ENCODE assay signal across 1 cellular context in the genomic region with DNA sequence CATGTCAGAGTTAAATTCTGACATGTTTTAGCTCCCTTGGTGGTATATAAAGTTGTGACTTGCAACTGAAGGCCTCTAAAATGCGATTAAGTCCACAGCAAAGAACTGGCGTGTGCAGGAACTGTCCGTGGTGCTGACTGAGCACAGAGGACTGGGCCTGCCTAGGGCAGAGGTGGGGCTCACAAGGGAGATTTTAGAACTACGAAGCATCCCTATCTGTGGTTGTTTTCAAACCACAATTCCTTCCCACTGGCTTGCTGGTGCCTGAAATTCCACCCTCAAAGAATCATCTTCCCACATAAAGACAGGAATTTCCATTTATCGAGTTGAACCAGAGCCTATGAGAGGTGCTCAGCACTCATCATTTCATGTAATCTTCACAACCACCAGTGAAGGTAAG.
A peak's percentile ranks its signal among the peaks of the same experiment; 100 is the strongest.
TF ChIP-seq lines count a peak whose summit lies in the region.

No MANE protein-coding gene starts in this region.

TF ChIP-seq in WTC11, 78 proteins besides CTCF, POLR2A, EP300 and RAD21 (continued from another document and continues in another):
- TF ChIP-seq, protein P1, sequence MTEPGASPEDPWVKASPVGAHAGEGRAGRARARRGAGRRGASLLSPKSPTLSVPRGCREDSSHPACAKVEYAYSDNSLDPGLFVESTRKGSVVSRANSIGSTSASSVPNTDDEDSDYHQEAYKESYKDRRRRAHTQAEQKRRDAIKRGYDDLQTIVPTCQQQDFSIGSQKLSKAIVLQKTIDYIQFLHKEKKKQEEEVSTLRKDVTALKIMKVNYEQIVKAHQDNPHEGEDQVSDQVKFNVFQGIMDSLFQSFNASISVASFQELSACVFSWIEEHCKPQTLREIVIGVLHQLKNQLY (CRISPR knock-in tag; IDR thresholded peaks at IDR 0.05) = 0 out of 2 replicates have a peak, but pooled peaks have one; percentile 46
- 0 out of 2 replicates have a peak, but pooled peaks have one; percentile 61 for TF ChIP-seq SMAD4 (CRISPR knock-in tag; IDR thresholded peaks at IDR 0.05)
- no peak for TF ChIP-seq ZNF121 (CRISPR knock-in tag; IDR thresholded peaks at IDR 0.05)
- no peak for TF ChIP-seq ELF4 (CRISPR knock-in tag; IDR thresholded peaks at IDR 0.05; ENCODE audit: low read depth)
- no peak for TF ChIP-seq EMX1 (CRISPR knock-in tag; IDR thresholded peaks at IDR 0.05)
- TF ChIP-seq RELA (CRISPR knock-in tag; IDR thresholded peaks at IDR 0.05; ENCODE audit: borderline replicate concordance) = no peak
- TF ChIP-seq, protein P2, sequence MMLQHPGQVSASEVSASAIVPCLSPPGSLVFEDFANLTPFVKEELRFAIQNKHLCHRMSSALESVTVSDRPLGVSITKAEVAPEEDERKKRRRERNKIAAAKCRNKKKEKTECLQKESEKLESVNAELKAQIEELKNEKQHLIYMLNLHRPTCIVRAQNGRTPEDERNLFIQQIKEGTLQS (CRISPR knock-in tag; conservative IDR thresholded peaks at IDR 0.05) = no peak
- TF ChIP-seq GTF2I (CRISPR knock-in tag; conservative IDR thresholded peaks at IDR 0.05) = no peak
- TF ChIP-seq OVOL2 (CRISPR knock-in tag; IDR thresholded peaks at IDR 0.05; ENCODE audit: borderline replicate concordance) = no peak
- TF ChIP-seq, protein P3, sequence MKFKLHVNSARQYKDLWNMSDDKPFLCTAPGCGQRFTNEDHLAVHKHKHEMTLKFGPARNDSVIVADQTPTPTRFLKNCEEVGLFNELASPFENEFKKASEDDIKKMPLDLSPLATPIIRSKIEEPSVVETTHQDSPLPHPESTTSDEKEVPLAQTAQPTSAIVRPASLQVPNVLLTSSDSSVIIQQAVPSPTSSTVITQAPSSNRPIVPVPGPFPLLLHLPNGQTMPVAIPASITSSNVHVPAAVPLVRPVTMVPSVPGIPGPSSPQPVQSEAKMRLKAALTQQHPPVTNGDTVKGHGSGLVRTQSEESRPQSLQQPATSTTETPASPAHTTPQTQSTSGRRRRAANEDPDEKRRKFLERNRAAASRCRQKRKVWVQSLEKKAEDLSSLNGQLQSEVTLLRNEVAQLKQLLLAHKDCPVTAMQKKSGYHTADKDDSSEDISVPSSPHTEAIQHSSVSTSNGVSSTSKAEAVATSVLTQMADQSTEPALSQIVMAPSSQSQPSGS (CRISPR knock-in tag; IDR thresholded peaks at IDR 0.05; ENCODE audit: borderline replicate concordance, low read depth) = no peak
- TF ChIP-seq RORB (CRISPR knock-in tag; IDR thresholded peaks at IDR 0.05) = no peak
- TF ChIP-seq, protein P4, sequence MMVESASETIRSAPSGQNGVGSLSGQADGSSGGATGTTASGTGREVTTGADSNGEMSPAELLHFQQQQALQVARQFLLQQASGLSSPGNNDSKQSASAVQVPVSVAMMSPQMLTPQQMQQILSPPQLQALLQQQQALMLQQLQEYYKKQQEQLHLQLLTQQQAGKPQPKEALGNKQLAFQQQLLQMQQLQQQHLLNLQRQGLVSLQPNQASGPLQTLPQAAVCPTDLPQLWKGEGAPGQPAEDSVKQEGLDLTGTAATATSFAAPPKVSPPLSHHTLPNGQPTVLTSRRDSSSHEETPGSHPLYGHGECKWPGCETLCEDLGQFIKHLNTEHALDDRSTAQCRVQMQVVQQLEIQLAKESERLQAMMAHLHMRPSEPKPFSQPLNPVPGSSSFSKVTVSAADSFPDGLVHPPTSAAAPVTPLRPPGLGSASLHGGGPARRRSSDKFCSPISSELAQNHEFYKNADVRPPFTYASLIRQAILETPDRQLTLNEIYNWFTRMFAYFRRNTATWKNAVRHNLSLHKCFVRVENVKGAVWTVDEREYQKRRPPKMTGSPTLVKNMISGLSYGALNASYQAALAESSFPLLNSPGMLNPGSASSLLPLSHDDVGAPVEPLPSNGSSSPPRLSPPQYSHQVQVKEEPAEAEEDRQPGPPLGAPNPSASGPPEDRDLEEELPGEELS (CRISPR knock-in tag; IDR thresholded peaks at IDR 0.05) = no peak; the same call in 1 of the 2 replicates
- TF ChIP-seq TEAD4 (CRISPR knock-in tag; IDR thresholded peaks at IDR 0.05) = no peak
- TF ChIP-seq FOXP1 (CRISPR knock-in tag; IDR thresholded peaks at IDR 0.05; ENCODE audit: borderline replicate concordance) = no peak
- TF ChIP-seq, protein P5, sequence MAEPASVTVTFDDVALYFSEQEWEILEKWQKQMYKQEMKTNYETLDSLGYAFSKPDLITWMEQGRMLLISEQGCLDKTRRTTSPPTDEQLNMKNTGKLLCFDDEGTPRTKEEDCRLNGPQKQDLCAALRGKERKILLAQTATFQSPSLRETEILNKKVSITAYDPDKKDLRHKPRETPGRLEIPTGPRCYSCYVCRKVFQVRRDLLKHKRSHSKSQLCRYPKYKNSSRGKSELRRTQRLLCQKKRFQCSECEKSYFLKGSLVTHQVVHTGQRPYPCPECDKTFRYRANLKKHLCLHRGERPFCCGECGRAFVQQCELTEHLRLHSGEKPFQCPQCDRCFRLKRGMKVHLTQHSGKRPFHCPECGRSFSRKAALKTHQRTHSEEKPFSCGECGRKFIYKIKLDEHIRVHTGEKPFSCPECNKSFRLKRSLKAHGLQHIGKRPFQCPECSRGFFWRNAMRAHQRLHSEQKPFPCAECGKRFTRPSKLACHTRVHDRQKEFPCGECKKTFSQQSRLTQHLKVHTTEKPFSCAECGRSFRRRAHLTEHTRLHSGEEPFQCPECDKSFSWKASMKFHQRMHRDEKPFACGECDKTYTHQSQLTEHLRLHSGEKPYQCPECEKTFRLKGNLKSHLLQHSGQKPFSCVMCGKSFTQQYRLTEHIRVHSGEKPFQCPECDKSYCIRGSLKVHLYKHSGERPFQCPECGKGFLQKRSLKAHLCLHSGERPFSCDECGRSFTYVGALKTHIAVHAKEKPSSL (CRISPR knock-in tag; conservative IDR thresholded peaks at IDR 0.05) = no peak
- TF ChIP-seq FOXK1 (CRISPR knock-in tag; IDR thresholded peaks at IDR 0.05) = 0 out of 2 replicates have a peak, but pooled peaks have one; percentile 20
- TF ChIP-seq, protein P6, sequence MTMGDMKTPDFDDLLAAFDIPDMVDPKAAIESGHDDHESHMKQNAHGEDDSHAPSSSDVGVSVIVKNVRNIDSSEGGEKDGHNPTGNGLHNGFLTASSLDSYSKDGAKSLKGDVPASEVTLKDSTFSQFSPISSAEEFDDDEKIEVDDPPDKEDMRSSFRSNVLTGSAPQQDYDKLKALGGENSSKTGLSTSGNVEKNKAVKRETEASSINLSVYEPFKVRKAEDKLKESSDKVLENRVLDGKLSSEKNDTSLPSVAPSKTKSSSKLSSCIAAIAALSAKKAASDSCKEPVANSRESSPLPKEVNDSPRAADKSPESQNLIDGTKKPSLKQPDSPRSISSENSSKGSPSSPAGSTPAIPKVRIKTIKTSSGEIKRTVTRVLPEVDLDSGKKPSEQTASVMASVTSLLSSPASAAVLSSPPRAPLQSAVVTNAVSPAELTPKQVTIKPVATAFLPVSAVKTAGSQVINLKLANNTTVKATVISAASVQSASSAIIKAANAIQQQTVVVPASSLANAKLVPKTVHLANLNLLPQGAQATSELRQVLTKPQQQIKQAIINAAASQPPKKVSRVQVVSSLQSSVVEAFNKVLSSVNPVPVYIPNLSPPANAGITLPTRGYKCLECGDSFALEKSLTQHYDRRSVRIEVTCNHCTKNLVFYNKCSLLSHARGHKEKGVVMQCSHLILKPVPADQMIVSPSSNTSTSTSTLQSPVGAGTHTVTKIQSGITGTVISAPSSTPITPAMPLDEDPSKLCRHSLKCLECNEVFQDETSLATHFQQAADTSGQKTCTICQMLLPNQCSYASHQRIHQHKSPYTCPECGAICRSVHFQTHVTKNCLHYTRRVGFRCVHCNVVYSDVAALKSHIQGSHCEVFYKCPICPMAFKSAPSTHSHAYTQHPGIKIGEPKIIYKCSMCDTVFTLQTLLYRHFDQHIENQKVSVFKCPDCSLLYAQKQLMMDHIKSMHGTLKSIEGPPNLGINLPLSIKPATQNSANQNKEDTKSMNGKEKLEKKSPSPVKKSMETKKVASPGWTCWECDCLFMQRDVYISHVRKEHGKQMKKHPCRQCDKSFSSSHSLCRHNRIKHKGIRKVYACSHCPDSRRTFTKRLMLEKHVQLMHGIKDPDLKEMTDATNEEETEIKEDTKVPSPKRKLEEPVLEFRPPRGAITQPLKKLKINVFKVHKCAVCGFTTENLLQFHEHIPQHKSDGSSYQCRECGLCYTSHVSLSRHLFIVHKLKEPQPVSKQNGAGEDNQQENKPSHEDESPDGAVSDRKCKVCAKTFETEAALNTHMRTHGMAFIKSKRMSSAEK (CRISPR knock-in tag; IDR thresholded peaks at IDR 0.05; ENCODE audit: borderline replicate concordance) = no peak
- TF ChIP-seq MYBL2 (CRISPR knock-in tag; IDR thresholded peaks at IDR 0.05) = no peak
- no peak for TF ChIP-seq ESRRA (CRISPR knock-in tag; IDR thresholded peaks at IDR 0.05; ENCODE audit: borderline replicate concordance)
- TF ChIP-seq, protein P7, sequence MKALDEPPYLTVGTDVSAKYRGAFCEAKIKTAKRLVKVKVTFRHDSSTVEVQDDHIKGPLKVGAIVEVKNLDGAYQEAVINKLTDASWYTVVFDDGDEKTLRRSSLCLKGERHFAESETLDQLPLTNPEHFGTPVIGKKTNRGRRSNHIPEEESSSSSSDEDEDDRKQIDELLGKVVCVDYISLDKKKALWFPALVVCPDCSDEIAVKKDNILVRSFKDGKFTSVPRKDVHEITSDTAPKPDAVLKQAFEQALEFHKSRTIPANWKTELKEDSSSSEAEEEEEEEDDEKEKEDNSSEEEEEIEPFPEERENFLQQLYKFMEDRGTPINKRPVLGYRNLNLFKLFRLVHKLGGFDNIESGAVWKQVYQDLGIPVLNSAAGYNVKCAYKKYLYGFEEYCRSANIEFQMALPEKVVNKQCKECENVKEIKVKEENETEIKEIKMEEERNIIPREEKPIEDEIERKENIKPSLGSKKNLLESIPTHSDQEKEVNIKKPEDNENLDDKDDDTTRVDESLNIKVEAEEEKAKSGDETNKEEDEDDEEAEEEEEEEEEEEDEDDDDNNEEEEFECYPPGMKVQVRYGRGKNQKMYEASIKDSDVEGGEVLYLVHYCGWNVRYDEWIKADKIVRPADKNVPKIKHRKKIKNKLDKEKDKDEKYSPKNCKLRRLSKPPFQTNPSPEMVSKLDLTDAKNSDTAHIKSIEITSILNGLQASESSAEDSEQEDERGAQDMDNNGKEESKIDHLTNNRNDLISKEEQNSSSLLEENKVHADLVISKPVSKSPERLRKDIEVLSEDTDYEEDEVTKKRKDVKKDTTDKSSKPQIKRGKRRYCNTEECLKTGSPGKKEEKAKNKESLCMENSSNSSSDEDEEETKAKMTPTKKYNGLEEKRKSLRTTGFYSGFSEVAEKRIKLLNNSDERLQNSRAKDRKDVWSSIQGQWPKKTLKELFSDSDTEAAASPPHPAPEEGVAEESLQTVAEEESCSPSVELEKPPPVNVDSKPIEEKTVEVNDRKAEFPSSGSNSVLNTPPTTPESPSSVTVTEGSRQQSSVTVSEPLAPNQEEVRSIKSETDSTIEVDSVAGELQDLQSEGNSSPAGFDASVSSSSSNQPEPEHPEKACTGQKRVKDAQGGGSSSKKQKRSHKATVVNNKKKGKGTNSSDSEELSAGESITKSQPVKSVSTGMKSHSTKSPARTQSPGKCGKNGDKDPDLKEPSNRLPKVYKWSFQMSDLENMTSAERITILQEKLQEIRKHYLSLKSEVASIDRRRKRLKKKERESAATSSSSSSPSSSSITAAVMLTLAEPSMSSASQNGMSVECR (CRISPR knock-in tag; IDR thresholded peaks at IDR 0.05; ENCODE audit: borderline replicate concordance) = peak; percentile 69; the same call in 1 of the 2 replicates
- no peak for TF ChIP-seq ZNF423 (CRISPR knock-in tag; IDR thresholded peaks at IDR 0.05)
- TF ChIP-seq IRF2 (CRISPR knock-in tag; IDR thresholded peaks at IDR 0.05; ENCODE audit: borderline replicate concordance, low read depth) = no peak
- TF ChIP-seq SP1 (CRISPR knock-in tag; conservative IDR thresholded peaks at IDR 0.05) = peak; percentile 39; the same call in 1 of the 2 replicates
- TF ChIP-seq, protein P8, sequence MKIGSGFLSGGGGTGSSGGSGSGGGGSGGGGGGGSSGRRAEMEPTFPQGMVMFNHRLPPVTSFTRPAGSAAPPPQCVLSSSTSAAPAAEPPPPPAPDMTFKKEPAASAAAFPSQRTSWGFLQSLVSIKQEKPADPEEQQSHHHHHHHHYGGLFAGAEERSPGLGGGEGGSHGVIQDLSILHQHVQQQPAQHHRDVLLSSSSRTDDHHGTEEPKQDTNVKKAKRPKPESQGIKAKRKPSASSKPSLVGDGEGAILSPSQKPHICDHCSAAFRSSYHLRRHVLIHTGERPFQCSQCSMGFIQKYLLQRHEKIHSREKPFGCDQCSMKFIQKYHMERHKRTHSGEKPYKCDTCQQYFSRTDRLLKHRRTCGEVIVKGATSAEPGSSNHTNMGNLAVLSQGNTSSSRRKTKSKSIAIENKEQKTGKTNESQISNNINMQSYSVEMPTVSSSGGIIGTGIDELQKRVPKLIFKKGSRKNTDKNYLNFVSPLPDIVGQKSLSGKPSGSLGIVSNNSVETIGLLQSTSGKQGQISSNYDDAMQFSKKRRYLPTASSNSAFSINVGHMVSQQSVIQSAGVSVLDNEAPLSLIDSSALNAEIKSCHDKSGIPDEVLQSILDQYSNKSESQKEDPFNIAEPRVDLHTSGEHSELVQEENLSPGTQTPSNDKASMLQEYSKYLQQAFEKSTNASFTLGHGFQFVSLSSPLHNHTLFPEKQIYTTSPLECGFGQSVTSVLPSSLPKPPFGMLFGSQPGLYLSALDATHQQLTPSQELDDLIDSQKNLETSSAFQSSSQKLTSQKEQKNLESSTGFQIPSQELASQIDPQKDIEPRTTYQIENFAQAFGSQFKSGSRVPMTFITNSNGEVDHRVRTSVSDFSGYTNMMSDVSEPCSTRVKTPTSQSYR (CRISPR knock-in tag; IDR thresholded peaks at IDR 0.05) = no peak
- no peak for TF ChIP-seq ZNF416 (CRISPR knock-in tag; IDR thresholded peaks at IDR 0.05)
- TF ChIP-seq CBFB (CRISPR knock-in tag; IDR thresholded peaks at IDR 0.05; ENCODE audit: low read depth) = no peak
- TF ChIP-seq ZNF138 (CRISPR knock-in tag; conservative IDR thresholded peaks at IDR 0.05) = no peak
- no peak for TF ChIP-seq TCF7 (CRISPR knock-in tag; IDR thresholded peaks at IDR 0.05; ENCODE audit: low read depth)
- TF ChIP-seq SMAD3 (CRISPR knock-in tag; IDR thresholded peaks at IDR 0.05; ENCODE audit: borderline replicate concordance) = no peak
- TF ChIP-seq ATF1 (CRISPR knock-in tag; IDR thresholded peaks at IDR 0.05) = no peak
- TF ChIP-seq, protein P9, sequence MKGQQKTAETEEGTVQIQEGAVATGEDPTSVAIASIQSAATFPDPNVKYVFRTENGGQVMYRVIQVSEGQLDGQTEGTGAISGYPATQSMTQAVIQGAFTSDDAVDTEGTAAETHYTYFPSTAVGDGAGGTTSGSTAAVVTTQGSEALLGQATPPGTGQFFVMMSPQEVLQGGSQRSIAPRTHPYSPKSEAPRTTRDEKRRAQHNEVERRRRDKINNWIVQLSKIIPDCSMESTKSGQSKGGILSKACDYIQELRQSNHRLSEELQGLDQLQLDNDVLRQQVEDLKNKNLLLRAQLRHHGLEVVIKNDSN (CRISPR knock-in tag; IDR thresholded peaks at IDR 0.05) = peak; percentile 47; the same call in 1 of the 2 replicates
- peak; percentile 79; the same call in 1 of the 2 replicates for TF ChIP-seq JUN (CRISPR knock-in tag; IDR thresholded peaks at IDR 0.05)
- peak; percentile 90 for TF ChIP-seq ZNF232 (CRISPR knock-in tag; IDR thresholded peaks at IDR 0.05)
- TF ChIP-seq, protein P10, sequence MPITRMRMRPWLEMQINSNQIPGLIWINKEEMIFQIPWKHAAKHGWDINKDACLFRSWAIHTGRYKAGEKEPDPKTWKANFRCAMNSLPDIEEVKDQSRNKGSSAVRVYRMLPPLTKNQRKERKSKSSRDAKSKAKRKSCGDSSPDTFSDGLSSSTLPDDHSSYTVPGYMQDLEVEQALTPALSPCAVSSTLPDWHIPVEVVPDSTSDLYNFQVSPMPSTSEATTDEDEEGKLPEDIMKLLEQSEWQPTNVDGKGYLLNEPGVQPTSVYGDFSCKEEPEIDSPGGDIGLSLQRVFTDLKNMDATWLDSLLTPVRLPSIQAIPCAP (CRISPR knock-in tag; IDR thresholded peaks at IDR 0.05) = no peak
- TF ChIP-seq TP53 (CRISPR knock-in tag; IDR thresholded peaks at IDR 0.05) = no peak
- TF ChIP-seq CREM (CRISPR knock-in tag; IDR thresholded peaks at IDR 0.05) = 0 out of 2 replicates have a peak, but pooled peaks have one; percentile 51
- TF ChIP-seq, protein P11, sequence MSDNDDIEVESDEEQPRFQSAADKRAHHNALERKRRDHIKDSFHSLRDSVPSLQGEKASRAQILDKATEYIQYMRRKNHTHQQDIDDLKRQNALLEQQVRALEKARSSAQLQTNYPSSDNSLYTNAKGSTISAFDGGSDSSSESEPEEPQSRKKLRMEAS (CRISPR knock-in tag; IDR thresholded peaks at IDR 0.05) = peak; percentile 31; the same call in 1 of the 2 replicates
